In genomic region chr6:134235937-134236751, GRCh38 we compare ENCODE assay signal across 8 cellular contexts.
DNase-seq lines count a peak whose midpoint lies in the region; ATAC-seq, FAIRE-seq and TF ChIP-seq lines count a peak whose summit lies in the region.

No MANE protein-coding gene starts in this region.

- no peak for TF ChIP-seq CTCF in A549 (IDR thresholded peaks at IDR 0.05)
- TF ChIP-seq CTCF in foreskin keratinocyte (conservative IDR thresholded peaks at IDR 0.05), result no peak

- intact Hi-C loops in left ventricle myocardium superior (cut with micrococcal nuclease), result no loop called here

- TF ChIP-seq EP300 in A549 (IDR thresholded peaks at IDR 0.05), result no peak

- no peak for ATAC-seq in A549
- ATAC-seq in GM18868 (IDR thresholded peaks at IDR 0.05; ENCODE audit: unreplicated experiment), result peak; percentile 94
- peak; percentile 95 for ATAC-seq in HG03045 (IDR thresholded peaks at IDR 0.05; ENCODE audit: unreplicated experiment)
- peak; percentile 97 for ATAC-seq in foreskin keratinocyte
- ATAC-seq in left ventricle myocardium superior, result no peak

- POLR2A ChIA-PET in A549 (lab: Yijun Ruan, JAX), result no interaction called here

- H3K27ac ChIP-seq in A549 (peak overlapping the region in 1 of 2 experiments; percentile 54; a peak in 2 of 6 replicates), foreskin keratinocyte (peak overlapping the region; percentile 35)

- TF ChIP-seq RAD21 in A549 (conservative IDR thresholded peaks at IDR 0.05 in 1 of 2, IDR thresholded peaks at IDR 0.05 in 1 of 2), result no peak

- H3K4me1 ChIP-seq in A549 (peaks cover 9% of the 10 kb centered on the region; the same call in 1 of the 3 replicates), foreskin keratinocyte (peaks cover 13% of the 10 kb centered on the region)

- H3K27me3 ChIP-seq in foreskin keratinocyte, result no peaks in the 10 kb centered on the region

- no peak for TF ChIP-seq POLR2A in A549 (IDR thresholded peaks at IDR 0.05; ENCODE audit: low read length)

- WGBS in A549 (ENCODE audit: missing lambda C conversion rate), result 84% methylated on average over 7 of the region's 7 CpGs

- no peak overlapping the region for H3K4me3 ChIP-seq in A549

- CTCF ChIA-PET in A549 (lab: Yijun Ruan, JAX), result no interaction called here

- H3K4me2 ChIP-seq in A549, result no peak overlapping the region

- DNase-seq in A549 (ENCODE audit: low read depth in 1 of 2, low spot score in 1 of 2) (no peak), SKM-1 treated with dmso at 0.1 percent for 144 hours (lab: John Stamatoyannopoulos, UW; ENCODE audit: unreplicated experiment) (peak; percentile 73), foreskin keratinocyte (peak; percentile 69 to 78), anterior cingulate cortex (lab: John Stamatoyannopoulos, UW) (no peak), left ventricle myocardium superior (no peak), DMS 273 (lab: John Stamatoyannopoulos, UW; ENCODE audit: unreplicated experiment) (no peak)

- no peak for FAIRE-seq in A549 (lab: Jason Lieb, UNC)

- H3K9me3 ChIP-seq in A549, result no peaks in the 10 kb centered on the region

TF ChIP-seq in A549, 52 proteins besides CTCF, POLR2A, EP300 and RAD21:
- TF ChIP-seq FOSL2 (IDR thresholded peaks at IDR 0.05) (no peak), FOSL2 (CRISPR knock-in tag; IDR thresholded peaks at IDR 0.05) (peak; percentile 44; the same call in 1 of the 2 replicates), CHD2 (IDR thresholded peaks at IDR 0.05; ENCODE audit: low read length, partially characterized antibody) (no peak), RARB (CRISPR knock-in tag; IDR thresholded peaks at IDR 0.05) (no peak)

Comparison
In these comparisons a context has a peak if more than half of its experiments do, and no peak if none do; other contexts are left out.
1. ATAC-seq: peak in GM18868 (single experiment), HG03045 (single experiment) and foreskin keratinocyte (single experiment); none in A549 (0 of 2) and left ventricle myocardium superior (single experiment).
2. DNase-seq: peak in SKM-1 treated with dmso at 0.1 percent for 144 hours (single experiment) and foreskin keratinocyte (2 of 2); none in A549 (0 of 2), anterior cingulate cortex (0 of 58), left ventricle myocardium superior (single experiment) and DMS 273 (single experiment).